ENCODE assay signal across 19 cellular contexts in the genomic region with DNA sequence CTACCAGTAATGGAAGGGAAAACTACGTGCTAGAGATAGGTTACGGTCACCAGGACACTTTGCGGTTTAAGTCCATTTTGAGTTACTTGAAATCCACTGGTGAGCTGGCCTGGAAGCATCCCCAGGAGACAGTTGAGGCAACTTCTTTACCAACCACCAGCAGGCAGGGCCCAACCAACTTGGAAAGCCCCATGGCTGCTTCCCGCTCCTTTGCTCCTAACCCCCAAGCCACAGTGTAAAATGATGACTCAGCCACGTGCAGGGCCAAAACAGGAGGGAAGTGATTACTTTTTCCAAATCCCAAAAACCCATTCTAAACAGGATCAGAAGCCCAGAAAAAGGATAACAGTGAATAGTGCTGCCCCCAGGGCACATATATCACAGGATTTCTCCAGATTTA.
DNase-seq lines count a peak whose midpoint lies in the region; ATAC-seq and TF ChIP-seq lines count a peak whose summit lies in the region.
"Had no signal": no experiment of that assay in that cellular context is flagged by ENCODE, and none has a peak within 500 bp of the region (broad histone marks: within the 10 kb centered on the region; RNA-seq: fewer than 3 reads in every experiment).

No MANE protein-coding gene starts in this region.

- no peak overlapping the region for H2BK5ac ChIP-seq in neuronal stem cell (ENCODE audit: low read length)

- no peak overlapping the region for H3K14ac ChIP-seq in neuronal stem cell (ENCODE audit: low read length)

- CTCF ChIA-PET in mammary epithelial cell (lab: Charles Lee; ENCODE audit: low non-redundant PET), result no interaction called here

- no peaks in the 10 kb centered on the region for H3K4me1 ChIP-seq in mammary epithelial cell (ENCODE audit: insufficient read depth, low read length)
- H3K4me1 ChIP-seq in neuronal stem cell (ENCODE audit: control insufficient read depth in 2 of 2, insufficient read depth in 1 of 2, low read depth in 1 of 2, low read length in 2 of 2), result no peaks in the 10 kb centered on the region
- H3K4me1 ChIP-seq: right lobe of liver, suprapubic skin had no signal

- H2AFZ ChIP-seq in mammary epithelial cell (ENCODE audit: low read depth, low read length) (no peak overlapping the region), neuronal stem cell (ENCODE audit: low read length) (no peak overlapping the region)

- no peak overlapping the region for H4K8ac ChIP-seq in neuronal stem cell (ENCODE audit: low read depth, low read length)

- H2AK5ac ChIP-seq in neuronal stem cell (ENCODE audit: low read depth, low read length), result no peak overlapping the region

- in situ Hi-C loops in mammary epithelial cell (cut with MboI; ENCODE audit: low sequenced_read_pairs in 2 of 2), result no loop called here

- H3K4me3 ChIP-seq in mammary epithelial cell (replicated peaks in 1 of 3; ENCODE audit: insufficient read depth in 1 of 3, low read depth in 2 of 3, low read length in 3 of 3) (no peak overlapping the region), neuronal stem cell (ENCODE audit: low read length in 2 of 2) (no peak overlapping the region)
- H3K4me3 ChIP-seq: lung, right lobe of liver, suprapubic skin had no signal

- BruUV-seq in mammary epithelial cell (replicated peaks; lab: Mats Ljungman, UMichigan), result no TSS peak

- no peak overlapping the region for H2BK15ac ChIP-seq in neuronal stem cell (ENCODE audit: low read length)

- ATAC-seq in Right ventricle myocardium inferior, result no peak
- ATAC-seq: activated CD4-positive, CD25-positive, alpha-beta regulatory T cell treated with anti-CD3 and anti-CD28 coated beads, Interleukin-2, amount 50 U/mL, for 24 hours; right lobe of liver had no signal

- WGBS in mammary epithelial cell (ENCODE audit: low coverage, missing lambda C conversion rate), result 68% methylated on average over 4 of the region's 5 CpGs
- WGBS in neuronal stem cell (ENCODE audit: extremely low coverage in 2 of 2, insufficient read length in 2 of 2, insufficient replicate concordance in 1 of 2), 2 donors, result no CpG with 5 or more reads among the region's 5 CpGs

- H3K36me3 ChIP-seq in mammary epithelial cell (ENCODE audit: insufficient read depth, low read length) (no peaks in the 10 kb centered on the region), neuronal stem cell (replicated peaks in 1 of 2; ENCODE audit: control insufficient read depth in 2 of 2, insufficient read depth in 2 of 2, low read length in 2 of 2) (peaks cover 0 to 29% of the 10 kb centered on the region in 2 donors)
- H3K36me3 ChIP-seq: right lobe of liver, suprapubic skin had no signal

- H3K9ac ChIP-seq in mammary epithelial cell (ENCODE audit: insufficient read depth, low read length) (no peak overlapping the region), neuronal stem cell (ENCODE audit: low read depth, low read length, poor library complexity) (no peak overlapping the region)

- H3K4me2 ChIP-seq in mammary epithelial cell (ENCODE audit: insufficient read depth, low read depth, low read length) (no peak overlapping the region), neuronal stem cell (ENCODE audit: insufficient read depth, low read length, poor library complexity, severe bottlenecking) (no peak overlapping the region)

- intact Hi-C loops in mammary epithelial cell (cut with micrococcal nuclease), result no loop called here
- intact Hi-C loops in Right ventricle myocardium inferior (cut with DNase I), result no loop called here

- H4K20me1 ChIP-seq in mammary epithelial cell (ENCODE audit: insufficient read depth, low read length), result no peaks in the 10 kb centered on the region

- H3K18ac ChIP-seq in neuronal stem cell (ENCODE audit: low read length), result peak overlapping the region; percentile 65

- no peaks in the 10 kb centered on the region for H3K79me2 ChIP-seq in mammary epithelial cell (ENCODE audit: insufficient read depth, low read length)

- TF ChIP-seq CTCF in mammary epithelial cell (conservative IDR thresholded peaks at IDR 0.05 in 1 of 2, IDR thresholded peaks at IDR 0.05 in 1 of 2; ENCODE audit: extremely low read depth in 1 of 2, insufficient read depth in 1 of 2, low read depth in 1 of 2, low read length in 2 of 2), result no peak

- H3K4ac ChIP-seq in neuronal stem cell (ENCODE audit: low read length), result no peak overlapping the region

- H2BK120ac ChIP-seq in neuronal stem cell (ENCODE audit: low read depth, low read length), result no peak overlapping the region

- H3K27ac ChIP-seq in mammary epithelial cell (ENCODE audit: insufficient read depth, low read depth, low read length) (no peak overlapping the region), neuronal stem cell (replicated peaks; ENCODE audit: low read length) (no peak overlapping the region)
- H3K27ac ChIP-seq: right lobe of liver, suprapubic skin had no signal

- no peak overlapping the region for H3K23ac ChIP-seq in neuronal stem cell (ENCODE audit: low read depth, low read length, poor library complexity)

- DNase-seq in D341Med (ENCODE audit: low spot score) (peak; percentile 10), LHCN-M2 (ENCODE audit: low read depth) (peak; percentile 27), mammary epithelial cell (peak; percentile 35), neuronal stem cell (ENCODE audit: low spot score) (no peak), NAMALWA (ENCODE audit: low spot score) (no peak), NCI-H526 (lab: John Stamatoyannopoulos, UW) (no peak), Right ventricle myocardium inferior (ENCODE audit: missing footprints) (no peak), NCI-H1092 treated with DMSO at 0.1 percent for 48 hours (lab: John Stamatoyannopoulos, UW) (no peak)
- DNase-seq: activated naive CD8-positive, alpha-beta T cell treated with anti-CD3 and anti-CD28 coated beads for 36 hours; C1 segment of cervical spinal cord; central memory CD4-positive, alpha-beta T cell; foreskin melanocyte; NCI-H2081; NCI-H82; stimulated activated CD4-positive, alpha-beta T cell treated with anti-CD3 and anti-CD28 coated beads, Interleukin-2, amount 100 ng/mL, for 24 hours had no signal

- H3K79me1 ChIP-seq in neuronal stem cell (ENCODE audit: low read depth, low read length), result no peaks in the 10 kb centered on the region

- dilution Hi-C loops in mammary epithelial cell (cut with HindIII; ENCODE audit: low sequenced_read_pairs), result loop anchor here (5.0 kb wide), 1 partner anchor 44 kb away; no protein-coding TSS in a partner anchor

- no peaks in the 10 kb centered on the region for H3K9me3 ChIP-seq in mammary epithelial cell (replicated peaks; ENCODE audit: insufficient read depth, low read length)
- H3K9me3 ChIP-seq in neuronal stem cell (replicated peaks in 1 of 2; ENCODE audit: control insufficient read depth in 2 of 2, insufficient read depth in 1 of 2, low read depth in 1 of 2, low read length in 2 of 2), result no peaks in the 10 kb centered on the region
- H3K9me3 ChIP-seq: right lobe of liver, suprapubic skin had no signal

- H3K27me3 ChIP-seq in mammary epithelial cell (ENCODE audit: insufficient read depth, low read length) (no peaks in the 10 kb centered on the region), neuronal stem cell (ENCODE audit: control insufficient read depth in 3 of 3, insufficient read depth in 3 of 3, low read depth in 1 of 3, low read length in 3 of 3) (no peaks in the 10 kb centered on the region)
- H3K27me3 ChIP-seq: right lobe of liver had no signal

- H2BK12ac ChIP-seq in neuronal stem cell (ENCODE audit: low read length), result no peak overlapping the region

- no peak overlapping the region for H4K91ac ChIP-seq in neuronal stem cell (ENCODE audit: low read depth, low read length, poor library complexity)

Comparison
In these comparisons a context has a peak if more than half of its experiments do, and no peak if none do; other contexts are left out.
1. DNase-seq: peak in D341Med (single experiment), LHCN-M2 (single experiment) and mammary epithelial cell (single experiment); none in neuronal stem cell (single experiment), NAMALWA (single experiment), NCI-H526 (0 of 2), Right ventricle myocardium inferior (single experiment) and NCI-H1092 treated with DMSO at 0.1 percent for 48 hours (single experiment).